8 cellular contexts compared by ENCODE assay signal in genomic region chr16:1828645-1829410, GRCh38. TPM values are rescaled to one million over a fixed set of nuclear protein-coding genes. Genes with fewer than 3 reads are reported as not detected.
DNase-seq lines count a peak whose midpoint lies in the region; ATAC-seq lines count a peak whose summit lies in the region.

No MANE protein-coding gene starts in this region.

- peaks cover 46% of the 10 kb centered on the region for H3K4me1 Mint-ChIP-seq in stimulated activated naive CD8-positive, alpha-beta T cell treated with anti-CD3 and anti-CD28 coated beads, Interleukin-15, Interleukin-2, amounts not matched to agents 100 ng/mL and 50 ng/mL, for 24 hours (ENCODE audit: low read depth)
- H3K4me1 Mint-ChIP-seq in stimulated activated naive CD8-positive, alpha-beta T cell treated with anti-CD3 and anti-CD28 coated beads, Interleukin-15, amount 100 ng/mL, for 72 hours: peaks cover 46% of the 10 kb centered on the region
- peaks cover 14% of the 10 kb centered on the region for H3K4me1 Mint-ChIP-seq in activated T-helper 17 cell treated with anti-CD3 and anti-CD28 coated beads, Interleukin-2, amount 50 U/mL, for 72 hours

- peaks cover 4% of the 10 kb centered on the region for H3K36me3 Mint-ChIP-seq in stimulated activated naive CD8-positive, alpha-beta T cell treated with anti-CD3 and anti-CD28 coated beads, Interleukin-15, Interleukin-2, amounts not matched to agents 100 ng/mL and 50 ng/mL, for 24 hours (ENCODE audit: low read depth)
- peaks cover 26% of the 10 kb centered on the region for H3K36me3 Mint-ChIP-seq in activated T-helper 17 cell treated with anti-CD3 and anti-CD28 coated beads, Interleukin-2, amount 50 U/mL, for 72 hours (ENCODE audit: low read depth)

- no peak for DNase-seq in stimulated activated naive CD8-positive, alpha-beta T cell treated with anti-CD3 and anti-CD28 coated beads, Interleukin-15, amount 100 ng/mL, for 72 hours
- DNase-seq in left kidney (ENCODE audit: low read depth, low spot score) (peak; percentile 40), COR-L47 (lab: John Stamatoyannopoulos, UW) (no peak), NOMO-1 treated with DMSO at 0.1 percent for 48 hours (lab: John Stamatoyannopoulos, UW; ENCODE audit: unreplicated experiment) (no peak)

- H3K27ac Mint-ChIP-seq in stimulated activated naive CD8-positive, alpha-beta T cell treated with anti-CD3 and anti-CD28 coated beads, Interleukin-15, Interleukin-2, amounts not matched to agents 100 ng/mL and 50 ng/mL, for 24 hours: no peak overlapping the region
- no peak overlapping the region for H3K27ac Mint-ChIP-seq in stimulated activated naive CD8-positive, alpha-beta T cell treated with anti-CD3 and anti-CD28 coated beads, Interleukin-15, amount 100 ng/mL, for 72 hours
- peak overlapping the region; percentile 30 for H3K27ac Mint-ChIP-seq in activated T-helper 17 cell treated with anti-CD3 and anti-CD28 coated beads, Interleukin-2, amount 50 U/mL, for 72 hours

- peak overlapping the region; percentile 88 for H3K4me3 Mint-ChIP-seq in stimulated activated naive CD8-positive, alpha-beta T cell treated with anti-CD3 and anti-CD28 coated beads, Interleukin-15, Interleukin-2, amounts not matched to agents 100 ng/mL and 50 ng/mL, for 24 hours
- peak overlapping the region in 1 of 2 donors; percentile 95 for H3K4me3 Mint-ChIP-seq in stimulated activated naive CD8-positive, alpha-beta T cell treated with anti-CD3 and anti-CD28 coated beads, Interleukin-15, amount 100 ng/mL, for 72 hours
- H3K4me3 Mint-ChIP-seq in activated T-helper 17 cell treated with anti-CD3 and anti-CD28 coated beads, Interleukin-2, amount 50 U/mL, for 72 hours: peak overlapping the region; percentile 99

- no peaks in the 10 kb centered on the region for H3K9me3 Mint-ChIP-seq in stimulated activated naive CD8-positive, alpha-beta T cell treated with anti-CD3 and anti-CD28 coated beads, Interleukin-15, Interleukin-2, amounts not matched to agents 100 ng/mL and 50 ng/mL, for 24 hours
- H3K9me3 Mint-ChIP-seq in stimulated activated naive CD8-positive, alpha-beta T cell treated with anti-CD3 and anti-CD28 coated beads, Interleukin-15, amount 100 ng/mL, for 72 hours: no peaks in the 10 kb centered on the region
- H3K9me3 Mint-ChIP-seq in activated T-helper 17 cell treated with anti-CD3 and anti-CD28 coated beads, Interleukin-2, amount 50 U/mL, for 72 hours: no peaks in the 10 kb centered on the region

- no peak for ATAC-seq in stimulated activated naive CD8-positive, alpha-beta T cell treated with anti-CD3 and anti-CD28 coated beads, Interleukin-15, amount 100 ng/mL, for 72 hours
- no peak for ATAC-seq in activated T-helper 17 cell treated with anti-CD3 and anti-CD28 coated beads, Interleukin-2, amount 50 U/mL, for 72 hours (replicated peaks)
- ATAC-seq in GM21619 (IDR thresholded peaks at IDR 0.05; ENCODE audit: unreplicated experiment): no peak
- no peak for ATAC-seq in GM21786 (IDR thresholded peaks at IDR 0.05; ENCODE audit: unreplicated experiment)

- H3K27me3 Mint-ChIP-seq in stimulated activated naive CD8-positive, alpha-beta T cell treated with anti-CD3 and anti-CD28 coated beads, Interleukin-15, Interleukin-2, amounts not matched to agents 100 ng/mL and 50 ng/mL, for 24 hours: no peaks in the 10 kb centered on the region
- H3K27me3 Mint-ChIP-seq in stimulated activated naive CD8-positive, alpha-beta T cell treated with anti-CD3 and anti-CD28 coated beads, Interleukin-15, amount 100 ng/mL, for 72 hours: no peaks in the 10 kb centered on the region
- H3K27me3 Mint-ChIP-seq in activated T-helper 17 cell treated with anti-CD3 and anti-CD28 coated beads, Interleukin-2, amount 50 U/mL, for 72 hours: no peaks in the 10 kb centered on the region

RNA-seq across cellular contexts. Expression of gene FAHD1, which starts 1.8 kb away (rescaled TPM):
- total RNA-seq in activated T-helper 17 cell treated with anti-CD3 and anti-CD28 coated beads, Interleukin-2, amount 50 U/mL, for 72 hours: 10 to 100 TPM; 19.2 to 19.3 TPM

RNA-seq across cellular contexts. Expression of gene HAGH, which starts 2.2 kb away (rescaled TPM):
- 10 to 100 TPM; 40.9 to 42.0 TPM for total RNA-seq in activated T-helper 17 cell treated with anti-CD3 and anti-CD28 coated beads, Interleukin-2, amount 50 U/mL, for 72 hours

RNA-seq across cellular contexts. Expression of gene IGFALS, which starts 35.3 kb away (rescaled TPM):
- total RNA-seq in activated T-helper 17 cell treated with anti-CD3 and anti-CD28 coated beads, Interleukin-2, amount 50 U/mL, for 72 hours: under 1 TPM; 0.13 to 0.15 TPM

RNA-seq across cellular contexts. Expression of gene MEIOB, which starts 43.1 kb away (rescaled TPM):
- under 1 TPM in 1 of 2 donors, not detected in 1; 0.79 TPM for total RNA-seq in activated T-helper 17 cell treated with anti-CD3 and anti-CD28 coated beads, Interleukin-2, amount 50 U/mL, for 72 hours

RNA-seq across cellular contexts. Expression of gene NUBP2, which starts 46.1 kb away (rescaled TPM):
- total RNA-seq in activated T-helper 17 cell treated with anti-CD3 and anti-CD28 coated beads, Interleukin-2, amount 50 U/mL, for 72 hours: 10 to 100 TPM; 32.6 to 58.8 TPM
